26 cellular contexts compared by ENCODE assay signal in the genomic region with DNA sequence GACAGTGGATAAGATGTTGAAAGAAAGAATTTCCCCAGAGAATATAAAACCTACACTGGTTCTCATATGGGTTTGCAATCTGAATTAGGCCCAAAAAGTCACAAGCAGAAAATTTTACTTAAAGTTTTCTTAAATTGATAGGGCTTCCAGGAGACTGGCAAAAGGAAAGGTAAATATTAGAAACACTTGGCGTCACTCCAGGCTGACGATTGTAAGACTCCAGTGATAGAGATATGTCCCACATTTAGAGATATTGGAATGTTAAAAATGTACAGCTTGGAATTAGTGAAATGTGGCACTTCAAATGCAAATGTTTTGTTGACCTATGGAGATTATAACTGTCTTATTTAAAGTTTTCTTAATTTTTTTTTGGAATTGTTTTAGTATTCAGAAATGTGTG. TPM values are rescaled to one million over a fixed set of nuclear protein-coding genes. Genes with fewer than 3 reads are reported as not detected.
"Had no signal": no experiment of that assay in that cellular context is flagged by ENCODE, and none has a peak within 500 bp of the region (broad histone marks: within the 10 kb centered on the region; RNA-seq: fewer than 3 reads in every experiment).

No MANE protein-coding gene starts in this region.

- H3K27me3 Mint-ChIP-seq: activated CD4-positive, alpha-beta T cell treated with anti-CD3 and anti-CD28 coated beads, Interleukin-2, amount 10 ng/mL, durations not matched to agents 7 days and 5 days; activated CD8-positive, alpha-beta memory T cell treated with anti-CD3 and anti-CD28 coated beads, Interleukin-2, amount 10 ng/mL, durations not matched to agents 7 days and 5 days; activated CD8-positive, alpha-beta T cell treated with anti-CD3 and anti-CD28 coated beads for 36 hours; activated naive CD4-positive, alpha-beta T cell treated with anti-CD3 and anti-CD28 coated beads, Interleukin-2, amount 50 U/mL, for 24 hours; central memory CD8-positive, alpha-beta T cell; memory B cell; natural killer cell treated with Interleukin-12 subunit alpha and Interleukin-12 subunit beta and Interleukin-15 and Interleukin-18, amount 100 ng/mL, for 72 hours had no signal

- H3K4me2 ChIP-seq: hepatocyte, smooth muscle cell had no signal

- H3K27me3 ChIP-seq: hepatocyte, sigmoid colon, upper lobe of left lung had no signal

- H3K27ac Mint-ChIP-seq: activated CD4-positive, alpha-beta T cell treated with anti-CD3 and anti-CD28 coated beads, Interleukin-2, amount 10 ng/mL, durations not matched to agents 7 days and 5 days; activated CD8-positive, alpha-beta memory T cell treated with anti-CD3 and anti-CD28 coated beads, Interleukin-2, amount 10 ng/mL, durations not matched to agents 7 days and 5 days; activated CD8-positive, alpha-beta T cell treated with anti-CD3 and anti-CD28 coated beads for 36 hours; activated naive CD4-positive, alpha-beta T cell treated with anti-CD3 and anti-CD28 coated beads, Interleukin-2, amount 50 U/mL, for 24 hours; activated T-helper 1 cell treated with anti-CD3 and anti-CD28 coated beads, Interleukin-12 subunit alpha, Interleukin-12 subunit beta, Interleukin-2, Interleukin-4 antibody, amounts not matched to agents 30 ng/mL and 10 ng/mL and 1 ng/mL, durations not matched to agents 14 hours and 24 hours and 36 hours; immature natural killer cell; memory B cell; natural killer cell treated with Interleukin-12 subunit alpha and Interleukin-12 subunit beta and Interleukin-15 and Interleukin-18, amount 100 ng/mL, for 72 hours had no signal

- ATAC-seq: activated CD8-positive, alpha-beta memory T cell treated with anti-CD3 and anti-CD28 coated beads, Interleukin-2, amount 10 ng/mL, durations not matched to agents 7 days and 5 days; activated CD8-positive, alpha-beta T cell treated with anti-CD3 and anti-CD28 coated beads for 36 hours; natural killer cell treated with Interleukin-12 subunit alpha and Interleukin-12 subunit beta and Interleukin-15 and Interleukin-18, amount 100 ng/mL, for 72 hours had no signal

- H3K36me3 Mint-ChIP-seq: natural killer cell treated with Interleukin-12 subunit alpha and Interleukin-12 subunit beta and Interleukin-15 and Interleukin-18, amount 100 ng/mL, for 72 hours had no signal

- H3K9me3 Mint-ChIP-seq: activated naive CD4-positive, alpha-beta T cell treated with anti-CD3 and anti-CD28 coated beads, Interleukin-2, amount 50 U/mL, for 24 hours; activated T-helper 1 cell treated with anti-CD3 and anti-CD28 coated beads, Interleukin-12 subunit alpha, Interleukin-12 subunit beta, Interleukin-2, Interleukin-4 antibody, amounts not matched to agents 30 ng/mL and 10 ng/mL and 1 ng/mL, durations not matched to agents 14 hours and 24 hours and 36 hours; central memory CD8-positive, alpha-beta T cell; immature natural killer cell; memory B cell; natural killer cell treated with Interleukin-12 subunit alpha and Interleukin-12 subunit beta and Interleukin-15 and Interleukin-18, amount 100 ng/mL, for 72 hours had no signal

- H3K4me3 ChIP-seq: hepatocyte, sigmoid colon, SK-N-MC, smooth muscle cell, upper lobe of left lung had no signal

- H3K4me3 Mint-ChIP-seq: activated CD4-positive, alpha-beta T cell treated with anti-CD3 and anti-CD28 coated beads, Interleukin-2, amount 10 ng/mL, durations not matched to agents 7 days and 5 days; activated CD8-positive, alpha-beta memory T cell treated with anti-CD3 and anti-CD28 coated beads, Interleukin-2, amount 10 ng/mL, durations not matched to agents 7 days and 5 days; activated CD8-positive, alpha-beta T cell treated with anti-CD3 and anti-CD28 coated beads for 36 hours; activated naive CD4-positive, alpha-beta T cell treated with anti-CD3 and anti-CD28 coated beads, Interleukin-2, amount 50 U/mL, for 24 hours; activated T-helper 1 cell treated with anti-CD3 and anti-CD28 coated beads, Interleukin-12 subunit alpha, Interleukin-12 subunit beta, Interleukin-2, Interleukin-4 antibody, amounts not matched to agents 30 ng/mL and 10 ng/mL and 1 ng/mL, durations not matched to agents 14 hours and 24 hours and 36 hours; central memory CD8-positive, alpha-beta T cell; immature natural killer cell; memory B cell; natural killer cell treated with Interleukin-12 subunit alpha and Interleukin-12 subunit beta and Interleukin-15 and Interleukin-18, amount 100 ng/mL, for 72 hours had no signal

- H3K27ac ChIP-seq: hepatocyte, sigmoid colon, upper lobe of left lung, VCaP had no signal

- DNase-seq: activated CD4-positive, alpha-beta T cell treated with anti-CD3 and anti-CD28 coated beads, Interleukin-2, amount 10 ng/mL, durations not matched to agents 7 days and 5 days; activated CD4-positive, CD25-positive, alpha-beta regulatory T cell treated with anti-CD3 and anti-CD28 coated beads, Interleukin-2, amount 50 U/mL, for 72 hours; activated CD8-positive, alpha-beta memory T cell treated with anti-CD3 and anti-CD28 coated beads, Interleukin-2, amount 10 ng/mL, durations not matched to agents 7 days and 5 days; activated CD8-positive, alpha-beta T cell treated with anti-CD3 and anti-CD28 coated beads for 36 hours; activated gamma-delta T cell; activated T-cell treated with anti-CD3 and anti-CD28 coated beads for 4 hours; aorta; cortex of kidney; foreskin melanocyte; immature natural killer cell; kidney glomerular epithelial cell; sigmoid colon; stimulated activated CD4-positive, alpha-beta T cell treated with anti-CD3 and anti-CD28 coated beads, Interleukin-2, amount 100 ng/mL, for 48 hours; stimulated activated naive CD4-positive, alpha-beta T cell treated with Interleukin-2 at 50 U/mL for 16 hours; SW 1271; T-helper 2 cell; upper lobe of left lung had no signal

- H2AFZ ChIP-seq: hepatocyte had no signal

- H3K9me3 ChIP-seq: sigmoid colon, upper lobe of left lung had no signal

RNA-seq across cellular contexts. Expression of a gene that starts 27.1 kb away (rescaled TPM):
- total RNA-seq: activated CD4-positive, alpha-beta T cell treated with anti-CD3 and anti-CD28 coated beads, Interleukin-2, amount 10 ng/mL, durations not matched to agents 7 days and 5 days; activated CD8-positive, alpha-beta T cell treated with anti-CD3 and anti-CD28 coated beads for 36 hours; natural killer cell treated with Interleukin-12 subunit alpha and Interleukin-12 subunit beta and Interleukin-15 and Interleukin-18, amount 100 ng/mL, for 72 hours; smooth muscle cell had no signal
